Comparison of ENCODE assay signal across 8 cellular contexts in genomic region chr6:157764346-157765068, GRCh38. TPM values are rescaled to one million over a fixed set of nuclear protein-coding genes. Genes with fewer than 3 reads are reported as not detected.
DNase-seq lines count a peak whose midpoint lies in the region; ATAC-seq and TF ChIP-seq lines count a peak whose summit lies in the region.

No MANE protein-coding gene starts in this region.

- no peaks in the 10 kb centered on the region for H3K36me3 ChIP-seq in adrenal gland (replicated peaks in 1 of 2)
- H3K36me3 ChIP-seq in right atrium auricular region, result no peaks in the 10 kb centered on the region

- intact Hi-C loops in adrenal gland (cut with DNase I), result loop anchor here in 1 of 2 donors (5.0 kb wide), 1 partner anchor 308 kb away; no protein-coding TSS in a partner anchor
- intact Hi-C loops in sciatic nerve (cut with DNase I), result no loop called here

- peaks cover 27 to 49% of the 10 kb centered on the region in 2 donors for H3K4me1 ChIP-seq in adrenal gland (replicated peaks in 1 of 2)
- peaks cover 0 to 27% of the 10 kb centered on the region in 2 donors for H3K4me1 ChIP-seq in right atrium auricular region

- 21 to 26% (median 23%) methylated on average over 8 to 12 of the region's 12 CpGs for WGBS in adrenal gland, 4 donors

- H3K9me3 ChIP-seq in adrenal gland (replicated peaks in 1 of 3), result no peaks in the 10 kb centered on the region
- no peaks in the 10 kb centered on the region for H3K9me3 ChIP-seq in right atrium auricular region

- peak; percentile 58 for ATAC-seq in GM19395 (IDR thresholded peaks at IDR 0.05; ENCODE audit: unreplicated experiment)
- peak; percentile 53 for ATAC-seq in HG03520 (IDR thresholded peaks at IDR 0.05; ENCODE audit: unreplicated experiment)
- peak; percentile 82 for ATAC-seq in sciatic nerve

- H3K27me3 ChIP-seq in adrenal gland (no peaks in the 10 kb centered on the region), right atrium auricular region (no peaks in the 10 kb centered on the region)

- H3K4me3 ChIP-seq in adrenal gland (no peak overlapping the region), right atrium auricular region (no peak overlapping the region)

- DNase-seq in AG08395 (ENCODE audit: low spot score) (peak; percentile 91), T follicular helper cell (ENCODE audit: low read depth) (peak; percentile 86), adrenal gland (peak; percentile 75 to 92 (median 89)), right atrium auricular region (ENCODE audit: low spot score) (peak; percentile 94), sciatic nerve (ENCODE audit: low spot score) (peak; percentile 86), cerebellum (ENCODE audit: low spot score) (no peak)

- H3K27ac ChIP-seq in adrenal gland (peak overlapping the region; percentile 1 to 80 (median 51)), right atrium auricular region (peak overlapping the region; percentile 45 to 48)

- no peak for TF ChIP-seq POLR2A in adrenal gland (IDR thresholded peaks at IDR 0.05)

- TF ChIP-seq CTCF in adrenal gland (IDR thresholded peaks at IDR 0.05) (no peak), right atrium auricular region (IDR thresholded peaks at IDR 0.05) (no peak)

RNA-seq across cellular contexts. Expression of gene SNX9, which starts 58.5 kb away (rescaled TPM):
- total RNA-seq in adrenal gland (10 to 100 TPM; 42.2 to 59.6 (median 52.3) TPM), right atrium auricular region (10 to 100 TPM; 26.6 to 39.4 TPM), sciatic nerve (78.1 TPM), cerebellum (13.3 TPM)
- 10 to 100 TPM; 27.7 to 49.9 (median 38.1) TPM for polyA plus RNA-seq in adrenal gland
